ENCODE assay signal across 22 cellular contexts in the genomic region with DNA sequence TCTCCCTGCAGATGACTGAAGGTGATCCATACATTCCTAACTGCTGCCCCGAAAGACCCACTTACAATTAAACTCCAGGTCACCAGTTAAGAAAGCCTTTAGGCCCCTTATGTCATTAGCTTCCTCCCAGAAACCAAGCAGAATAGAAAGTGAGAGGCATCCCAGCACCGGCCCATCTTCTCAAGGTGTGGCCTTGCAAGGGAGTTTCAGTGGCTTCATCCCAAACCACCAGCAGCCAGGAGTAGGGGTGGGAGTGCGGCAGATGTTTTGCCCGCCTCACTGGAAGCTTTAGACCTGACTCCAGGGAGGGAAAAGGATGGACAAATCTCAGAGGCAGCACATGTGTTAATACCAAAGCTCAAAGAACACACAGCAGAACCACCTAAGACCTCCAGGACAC. TPM values are rescaled to one million over a fixed set of nuclear protein-coding genes. Genes with fewer than 3 reads are reported as not detected.
DNase-seq lines count a peak whose midpoint lies in the region; ATAC-seq and TF ChIP-seq lines count a peak whose summit lies in the region.
"Had no signal": no experiment of that assay in that cellular context is flagged by ENCODE, and none has a peak within 500 bp of the region (broad histone marks: within the 10 kb centered on the region; RNA-seq: fewer than 3 reads in every experiment).

No MANE protein-coding gene starts in this region.

- H3K27me3 ChIP-seq in cardiac muscle cell = no peaks in the 10 kb centered on the region
- H3K27me3 ChIP-seq in heart right ventricle = peaks cover 0 to 4% (median 0%) of the 10 kb centered on the region in 7 donors
- H3K27me3 ChIP-seq in layer of hippocampus (ENCODE audit: control insufficient read depth, insufficient read depth, low read length) = no peaks in the 10 kb centered on the region
- H3K27me3 ChIP-seq in gastrocnemius medialis = no peaks in the 10 kb centered on the region
- H3K27me3 ChIP-seq in uterus = no peaks in the 10 kb centered on the region
- H3K27me3 ChIP-seq: BE2C, pancreas had no signal

- intact Hi-C loops in heart right ventricle (cut with DNase I) = loop anchor here in 5 of 10 donors (5.0 to 10.0 kb wide), 4 partner anchors 98 to 211 kb away; no protein-coding TSS in a partner anchor
- intact Hi-C loops in gastrocnemius medialis (cut with DNase I; ENCODE audit: low total_unique reads) = no loop called here
- intact Hi-C loops in uterus (cut with DNase I; ENCODE audit: low total_unique reads) = no loop called here

- peak overlapping the region; percentile 74 for H3K27ac ChIP-seq in cardiac muscle cell
- H3K27ac ChIP-seq in heart right ventricle = no peak overlapping the region
- peak overlapping the region; percentile 64 for H3K27ac ChIP-seq in layer of hippocampus (ENCODE audit: low read depth, low read length)
- peak overlapping the region; percentile 95 to 99 (median 99) for H3K27ac ChIP-seq in gastrocnemius medialis
- H3K27ac ChIP-seq in uterus = peak overlapping the region; percentile 20 to 63
- H3K27ac ChIP-seq: epithelial cell of prostate, HL-60, pancreas had no signal

- DNase-seq in cardiac muscle cell (ENCODE audit: low read depth in 1 of 2, low spot score in 1 of 2) = no peak
- DNase-seq in heart right ventricle = no peak
- DNase-seq in gastrocnemius medialis = no peak
- no peak for DNase-seq in uterus
- no peak for DNase-seq in DMS53 treated with DMSO at 0.1 percent for 48 hours (lab: John Stamatoyannopoulos, UW; ENCODE audit: unreplicated experiment)
- no peak for DNase-seq in NCI-H345 treated with DMSO at 0.1 percent for 48 hours (lab: John Stamatoyannopoulos, UW; ENCODE audit: unreplicated experiment)
- DNase-seq in NCI-H446 treated with DMSO at 0.1 percent for 48 hours (lab: John Stamatoyannopoulos, UW) = no peak
- DNase-seq: activated effector memory CD4-positive, alpha-beta T cell treated with Interleukin-2 at 50 U/mL for 16 hours; BE2C; EL; foreskin fibroblast; hippocampal formation; MM.1S; NCI-H2227 treated with DMSO at 0.1 percent for 48 hours; NK-92 treated with Interleukin-12 subunit alpha and Interleukin-12 subunit beta, amount 100 ng/mL, for 24 hours; pancreas; stimulated activated CD4-positive, alpha-beta T cell treated with anti-CD3 and anti-CD28 coated beads, Interleukin-1b, Interleukin-23, amount 100 ng/mL, for 48 hours; stimulated activated naive CD4-positive, alpha-beta T cell treated with Interleukin-2 at 50 U/mL for 16 hours had no signal

- no peak overlapping the region for H3K4me3 ChIP-seq in cardiac muscle cell
- no peak overlapping the region for H3K4me3 ChIP-seq in heart right ventricle
- H3K4me3 ChIP-seq in gastrocnemius medialis = no peak overlapping the region
- no peak overlapping the region for H3K4me3 ChIP-seq in uterus
- H3K4me3 ChIP-seq: pancreas had no signal

- H3K4me1 ChIP-seq in cardiac muscle cell (ENCODE audit: low read depth) = peaks cover 57% of the 10 kb centered on the region
- H3K4me1 ChIP-seq in heart right ventricle = peaks cover 16 to 74% (median 45%) of the 10 kb centered on the region in 9 donors
- peaks cover 81 to 95% of the 10 kb centered on the region in 2 donors for H3K4me1 ChIP-seq in gastrocnemius medialis
- peaks cover 0 to 11% of the 10 kb centered on the region in 2 donors for H3K4me1 ChIP-seq in uterus

- H3K9me3 ChIP-seq in cardiac muscle cell (ENCODE audit: low read depth) (no peaks in the 10 kb centered on the region), heart right ventricle (no peaks in the 10 kb centered on the region), gastrocnemius medialis (no peaks in the 10 kb centered on the region), uterus (no peaks in the 10 kb centered on the region)
- H3K9me3 ChIP-seq: BE2C, pancreas had no signal

- TF ChIP-seq POLR2A in gastrocnemius medialis (IDR thresholded peaks at IDR 0.05) (no peak), uterus (IDR thresholded peaks at IDR 0.05) (no peak)

- H3K36me3 ChIP-seq in cardiac muscle cell (no peaks in the 10 kb centered on the region), heart right ventricle (no peaks in the 10 kb centered on the region), gastrocnemius medialis (no peaks in the 10 kb centered on the region), uterus (no peaks in the 10 kb centered on the region)
- H3K36me3 ChIP-seq: BE2C, pancreas had no signal

- in situ Hi-C loops in gastrocnemius medialis (cut with MboI; ENCODE audit: low sequenced_read_pairs in 4 of 4) = no loop called here

- 95% methylated on average over 4 of the region's 4 CpGs for WGBS in heart right ventricle, 2 donors

- ATAC-seq in heart right ventricle = no peak
- no peak for ATAC-seq in gastrocnemius medialis
- ATAC-seq: Panc1, pancreas had no signal

- TF ChIP-seq CTCF in cardiac muscle cell (IDR thresholded peaks at IDR 0.05; ENCODE audit: low read depth, low read length) = no peak
- TF ChIP-seq CTCF in heart right ventricle (IDR thresholded peaks at IDR 0.05) = no peak
- no peak for TF ChIP-seq CTCF in gastrocnemius medialis (IDR thresholded peaks at IDR 0.05 in 4 of 5, conservative IDR thresholded peaks at IDR 0.05 in 1 of 5)
- TF ChIP-seq CTCF in uterus (IDR thresholded peaks at IDR 0.05) = no peak

RNA-seq across cellular contexts. Expression of a gene that starts 5.1 kb away (rescaled TPM):
- 6.6 and 12.2 TPM in 2 replicates for total RNA-seq in cardiac muscle cell
- polyA plus RNA-seq in cardiac muscle cell = 6.7 and 8.4 TPM in 2 replicates
- 10 to 100 TPM in 6 of 10 donors, 1 to 10 TPM in 4; 7.9 to 15.2 (median 11.7) TPM for total RNA-seq in heart right ventricle
- 1 to 10 TPM; 1.6 to 4.0 TPM for polyA plus RNA-seq in heart right ventricle
- total RNA-seq in gastrocnemius medialis = 10 to 100 TPM; 14.0 to 28.5 (median 27.3) TPM
- total RNA-seq in uterus = 10 to 100 TPM in 3 of 4 donors, 1 to 10 TPM in 1; 9.1 to 34.0 (median 12.0) TPM

Comparison
In these comparisons a context has a peak if more than half of its experiments do, and no peak if none do; other contexts are left out.
1. H3K27ac ChIP-seq: peak in cardiac muscle cell (single experiment), layer of hippocampus (single experiment), gastrocnemius medialis (4 of 4) and uterus (2 of 2); none in heart right ventricle (0 of 10).